Comparison of ENCODE assay signal across 1 cellular context in the genomic region with DNA sequence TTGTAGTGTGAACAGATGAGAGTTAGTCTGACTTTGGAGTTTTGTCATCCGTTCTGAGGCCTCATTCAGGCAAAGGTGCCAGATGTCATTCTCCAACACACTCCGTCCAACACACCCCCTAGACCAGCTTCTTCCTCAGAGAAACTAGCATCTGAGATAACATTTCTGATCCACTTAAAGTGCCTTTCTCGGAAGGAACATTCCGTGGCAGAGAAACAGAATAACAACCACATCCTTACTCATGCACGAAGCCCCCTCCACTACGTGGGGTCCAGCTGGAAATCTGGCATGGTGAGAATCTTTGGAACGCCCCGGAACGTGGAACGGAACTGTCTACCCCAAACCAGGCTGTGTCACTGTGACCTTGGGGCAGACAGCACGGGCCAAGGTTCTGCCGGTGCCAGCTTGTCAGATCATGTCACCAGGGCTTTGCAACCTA.
TF ChIP-seq lines count a peak whose summit lies in the region.

No MANE protein-coding gene starts in this region.

TF ChIP-seq in H1, 55 proteins besides CTCF, POLR2A, EP300 and RAD21:
- TF ChIP-seq POLR2AphosphoS5 (IDR thresholded peaks at IDR 0.05; ENCODE audit: low read depth, low read length) (no peak), FOSL1 (IDR thresholded peaks at IDR 0.05; ENCODE audit: insufficient read depth, low read depth, low read length) (no peak), TCF12 (IDR thresholded peaks at IDR 0.05; ENCODE audit: low read depth, low read length) (no peak), ZNF274 (IDR thresholded peaks at IDR 0.05; ENCODE audit: borderline replicate concordance, extremely low read depth, low read length) (no peak), TAF1 (IDR thresholded peaks at IDR 0.05; ENCODE audit: low read depth, low read length) (no peak), HDAC6 (IDR thresholded peaks at IDR 0.05; ENCODE audit: low read depth, low read length) (no peak), SIRT6 (IDR thresholded peaks at IDR 0.05; ENCODE audit: low read length) (no peak), CEBPB (IDR thresholded peaks at IDR 0.05; ENCODE audit: low read depth, low read length) (no peak), SRF (IDR thresholded peaks at IDR 0.05; ENCODE audit: low read depth, low read length) (no peak), POU5F1 (IDR thresholded peaks at IDR 0.05; ENCODE audit: low read depth, low read length) (no peak), CREB1 (IDR thresholded peaks at IDR 0.05) (no peak), SIN3A (conservative IDR thresholded peaks at IDR 0.05 in 1 of 2, IDR thresholded peaks at IDR 0.05 in 1 of 2; ENCODE audit: low read depth in 1 of 2, low read length in 2 of 2) (no peak), KDM1A (IDR thresholded peaks at IDR 0.05; ENCODE audit: borderline replicate concordance, low read length) (no peak), EZH2 (IDR thresholded peaks at IDR 0.05; ENCODE audit: low read depth, low read length, severe bottlenecking) (no peak), YY1 (IDR thresholded peaks at IDR 0.05; ENCODE audit: low read depth, low read length) (no peak)
- TF ChIP-seq, protein P1, sequence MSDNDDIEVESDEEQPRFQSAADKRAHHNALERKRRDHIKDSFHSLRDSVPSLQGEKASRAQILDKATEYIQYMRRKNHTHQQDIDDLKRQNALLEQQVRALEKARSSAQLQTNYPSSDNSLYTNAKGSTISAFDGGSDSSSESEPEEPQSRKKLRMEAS (IDR thresholded peaks at IDR 0.05), result no peak
- TF ChIP-seq, protein P2, sequence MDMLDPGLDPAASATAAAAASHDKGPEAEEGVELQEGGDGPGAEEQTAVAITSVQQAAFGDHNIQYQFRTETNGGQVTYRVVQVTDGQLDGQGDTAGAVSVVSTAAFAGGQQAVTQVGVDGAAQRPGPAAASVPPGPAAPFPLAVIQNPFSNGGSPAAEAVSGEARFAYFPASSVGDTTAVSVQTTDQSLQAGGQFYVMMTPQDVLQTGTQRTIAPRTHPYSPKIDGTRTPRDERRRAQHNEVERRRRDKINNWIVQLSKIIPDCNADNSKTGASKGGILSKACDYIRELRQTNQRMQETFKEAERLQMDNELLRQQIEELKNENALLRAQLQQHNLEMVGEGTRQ (IDR thresholded peaks at IDR 0.05; ENCODE audit: low read length), result no peak
- TF ChIP-seq, protein P3, sequence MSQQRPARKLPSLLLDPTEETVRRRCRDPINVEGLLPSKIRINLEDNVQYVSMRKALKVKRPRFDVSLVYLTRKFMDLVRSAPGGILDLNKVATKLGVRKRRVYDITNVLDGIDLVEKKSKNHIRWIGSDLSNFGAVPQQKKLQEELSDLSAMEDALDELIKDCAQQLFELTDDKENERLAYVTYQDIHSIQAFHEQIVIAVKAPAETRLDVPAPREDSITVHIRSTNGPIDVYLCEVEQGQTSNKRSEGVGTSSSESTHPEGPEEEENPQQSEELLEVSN (IDR thresholded peaks at IDR 0.05), result no peak
